In the genomic region with DNA sequence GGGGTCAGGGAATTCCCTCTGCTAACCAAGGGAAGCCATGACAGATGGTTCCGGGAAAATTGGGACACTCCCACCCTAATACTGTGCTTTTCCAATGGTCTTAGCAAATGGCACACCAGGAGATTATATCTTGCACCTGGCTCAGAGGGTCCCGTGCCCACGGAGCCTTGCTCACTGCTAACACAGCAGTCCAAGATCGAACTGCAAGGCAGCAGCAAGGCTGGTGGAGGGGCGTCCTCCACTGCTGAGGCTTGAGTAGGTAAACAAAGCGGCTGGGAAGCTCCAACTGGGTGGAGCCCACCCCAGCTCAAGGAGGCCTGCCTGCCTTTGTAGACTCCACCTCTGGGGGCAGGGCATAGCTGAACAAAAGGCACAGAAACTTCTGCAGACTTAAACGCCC, we compare ENCODE assay signal across 4 cellular contexts.
DNase-seq lines count a peak whose midpoint lies in the region; ATAC-seq and TF ChIP-seq lines count a peak whose summit lies in the region.
"Not testable (repeated sequence)": the region's sequence is repeated elsewhere in the genome, so short reads cannot be mapped to it uniquely, and the experiment has no call there.

No MANE protein-coding gene starts in this region.

- not testable (repeated sequence) for H3K4ac ChIP-seq in neuronal stem cell (ENCODE audit: low read length)

- not testable (repeated sequence) for H3K27me3 ChIP-seq in neuronal stem cell (ENCODE audit: control insufficient read depth in 3 of 3, insufficient read depth in 3 of 3, low read depth in 1 of 3, low read length in 3 of 3); thyroid gland

- H3K23ac ChIP-seq in neuronal stem cell (ENCODE audit: low read depth, low read length, poor library complexity) = not testable (repeated sequence)

- intact Hi-C loops in thyroid gland (cut with DNase I) = not testable (repeated sequence)

- TF ChIP-seq POLR2A in thyroid gland (IDR thresholded peaks at IDR 0.05) = not testable (repeated sequence)

- not testable (repeated sequence) for H2BK12ac ChIP-seq in neuronal stem cell (ENCODE audit: low read length)

- H3K9ac ChIP-seq in neuronal stem cell (ENCODE audit: low read depth, low read length, poor library complexity) = not testable (repeated sequence)

- no CpG with 5 or more reads among the region's 7 CpGs for WGBS in neuronal stem cell (ENCODE audit: extremely low coverage in 2 of 2, insufficient read length in 2 of 2, insufficient replicate concordance in 1 of 2), 2 donors
- WGBS in thyroid gland, 2 donors = 91 to 99% methylated on average over 7 of the region's 7 CpGs

- H3K27ac ChIP-seq in neuronal stem cell (replicated peaks; ENCODE audit: low read length) = not testable (repeated sequence)
- peak overlapping the region in 2 of 3 donors; percentile 41 to 56 for H3K27ac ChIP-seq in thyroid gland

- not testable (repeated sequence) for H3K9me3 ChIP-seq in neuronal stem cell (replicated peaks in 1 of 2; ENCODE audit: control insufficient read depth in 2 of 2, insufficient read depth in 1 of 2, low read depth in 1 of 2, low read length in 2 of 2); thyroid gland

- DNase-seq in WTC11 (ENCODE audit: low spot score) (peak; percentile 11), chondrocyte (ENCODE audit: low spot score) (peak; percentile 68)
- not testable (repeated sequence) for DNase-seq in neuronal stem cell (ENCODE audit: low spot score); thyroid gland

- peak overlapping the region; percentile 56 for H2AFZ ChIP-seq in neuronal stem cell (ENCODE audit: low read length)

- H3K18ac ChIP-seq in neuronal stem cell (ENCODE audit: low read length) = not testable (repeated sequence)

- not testable (repeated sequence) for H3K79me1 ChIP-seq in neuronal stem cell (ENCODE audit: low read depth, low read length)

- not testable (repeated sequence) for H2BK120ac ChIP-seq in neuronal stem cell (ENCODE audit: low read depth, low read length)

- H3K27me3 Mint-ChIP-seq in WTC11 (ENCODE audit: low read depth); chondrocyte (ENCODE audit: low read depth): not testable (repeated sequence)

- not testable (repeated sequence) for H3K4me1 Mint-ChIP-seq in WTC11; chondrocyte (ENCODE audit: low read depth)

- not testable (repeated sequence) for H2BK15ac ChIP-seq in neuronal stem cell (ENCODE audit: low read length)

- not testable (repeated sequence) for H3K36me3 Mint-ChIP-seq in WTC11
- H3K36me3 Mint-ChIP-seq in chondrocyte (ENCODE audit: low read depth) = peaks cover 17% of the 10 kb centered on the region

- not testable (repeated sequence) for H3K36me3 ChIP-seq in neuronal stem cell (replicated peaks in 1 of 2; ENCODE audit: control insufficient read depth in 2 of 2, insufficient read depth in 2 of 2, low read length in 2 of 2); thyroid gland

- not testable (repeated sequence) for H3K4me1 ChIP-seq in neuronal stem cell (ENCODE audit: control insufficient read depth in 2 of 2, insufficient read depth in 1 of 2, low read depth in 1 of 2, low read length in 2 of 2)
- peaks cover 29 to 30% of the 10 kb centered on the region in 2 donors for H3K4me1 ChIP-seq in thyroid gland

- H4K8ac ChIP-seq in neuronal stem cell (ENCODE audit: low read depth, low read length) = not testable (repeated sequence)

- H2AK5ac ChIP-seq in neuronal stem cell (ENCODE audit: low read depth, low read length) = not testable (repeated sequence)

- H4K91ac ChIP-seq in neuronal stem cell (ENCODE audit: low read depth, low read length, poor library complexity) = not testable (repeated sequence)

- not testable (repeated sequence) for H3K14ac ChIP-seq in neuronal stem cell (ENCODE audit: low read length)

- ATAC-seq in WTC11 = not testable (repeated sequence)

- H3K4me3 Mint-ChIP-seq in WTC11; chondrocyte (ENCODE audit: unreplicated experiment): not testable (repeated sequence)

- TF ChIP-seq CTCF in WTC11 (IDR thresholded peaks at IDR 0.05); chondrocyte (IDR thresholded peaks at IDR 0.05); thyroid gland (IDR thresholded peaks at IDR 0.05): not testable (repeated sequence)

- not testable (repeated sequence) for H2BK5ac ChIP-seq in neuronal stem cell (ENCODE audit: low read length)

- H3K4me3 ChIP-seq in neuronal stem cell (ENCODE audit: low read length in 2 of 2); thyroid gland (replicated peaks in 1 of 3): not testable (repeated sequence)

- CTCF ChIA-PET in WTC11 (lab: Charles Lee) = not testable (repeated sequence)

- peaks cover 25% of the 10 kb centered on the region for H3K9me3 Mint-ChIP-seq in WTC11
- H3K9me3 Mint-ChIP-seq in chondrocyte (ENCODE audit: low read depth) = peaks cover 20% of the 10 kb centered on the region

- not testable (repeated sequence) for H3K4me2 ChIP-seq in neuronal stem cell (ENCODE audit: insufficient read depth, low read length, poor library complexity, severe bottlenecking)

- H3K27ac Mint-ChIP-seq in WTC11; chondrocyte (ENCODE audit: unreplicated experiment): not testable (repeated sequence)

- POLR2A ChIA-PET in WTC11 (lab: Charles Lee) = not testable (repeated sequence)
